1 cellular context compared by ENCODE assay signal in the genomic region with DNA sequence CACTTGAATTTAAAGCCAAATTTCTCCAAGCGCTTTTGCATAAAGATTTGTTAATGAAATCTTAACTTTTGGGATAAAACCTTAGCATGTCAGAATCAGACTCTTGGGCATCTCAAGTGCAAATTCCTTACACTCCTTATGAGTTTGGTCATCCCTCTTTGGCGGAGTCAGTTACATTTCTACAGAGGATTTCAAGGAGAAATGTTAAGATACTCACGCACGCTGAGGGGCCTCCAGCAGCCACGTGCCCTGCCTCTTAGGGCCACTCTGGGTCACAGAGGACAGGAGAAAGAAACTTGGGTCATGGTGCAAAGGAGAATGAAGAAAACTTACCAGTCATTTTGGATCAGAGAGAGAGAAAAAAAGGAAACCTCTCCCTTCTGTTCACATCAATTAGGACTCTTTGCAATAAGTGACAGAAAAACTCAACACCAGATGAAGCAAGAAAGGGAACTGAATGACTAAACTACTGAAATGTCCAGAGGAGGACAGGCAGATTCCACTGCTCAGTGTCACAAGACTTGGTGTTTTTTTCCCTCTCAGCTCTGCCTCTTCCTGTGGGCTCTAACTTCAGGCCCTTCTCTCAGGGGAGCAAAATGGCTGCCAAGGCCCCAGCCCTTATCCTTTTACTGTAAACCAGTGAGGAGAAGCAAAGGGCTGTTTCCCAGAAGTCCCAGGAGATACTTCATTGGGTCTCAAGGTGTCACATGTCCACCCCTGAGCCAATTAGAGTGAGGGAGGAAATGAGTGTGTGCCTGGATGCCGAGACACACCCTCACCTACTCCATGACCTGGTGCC.
TF ChIP-seq lines count a peak whose summit lies in the region.

No MANE protein-coding gene starts in this region.

TF ChIP-seq in GM23338, 12 proteins besides CTCF, POLR2A, EP300 and RAD21 (continued from another document):
- TF ChIP-seq, protein P1, sequence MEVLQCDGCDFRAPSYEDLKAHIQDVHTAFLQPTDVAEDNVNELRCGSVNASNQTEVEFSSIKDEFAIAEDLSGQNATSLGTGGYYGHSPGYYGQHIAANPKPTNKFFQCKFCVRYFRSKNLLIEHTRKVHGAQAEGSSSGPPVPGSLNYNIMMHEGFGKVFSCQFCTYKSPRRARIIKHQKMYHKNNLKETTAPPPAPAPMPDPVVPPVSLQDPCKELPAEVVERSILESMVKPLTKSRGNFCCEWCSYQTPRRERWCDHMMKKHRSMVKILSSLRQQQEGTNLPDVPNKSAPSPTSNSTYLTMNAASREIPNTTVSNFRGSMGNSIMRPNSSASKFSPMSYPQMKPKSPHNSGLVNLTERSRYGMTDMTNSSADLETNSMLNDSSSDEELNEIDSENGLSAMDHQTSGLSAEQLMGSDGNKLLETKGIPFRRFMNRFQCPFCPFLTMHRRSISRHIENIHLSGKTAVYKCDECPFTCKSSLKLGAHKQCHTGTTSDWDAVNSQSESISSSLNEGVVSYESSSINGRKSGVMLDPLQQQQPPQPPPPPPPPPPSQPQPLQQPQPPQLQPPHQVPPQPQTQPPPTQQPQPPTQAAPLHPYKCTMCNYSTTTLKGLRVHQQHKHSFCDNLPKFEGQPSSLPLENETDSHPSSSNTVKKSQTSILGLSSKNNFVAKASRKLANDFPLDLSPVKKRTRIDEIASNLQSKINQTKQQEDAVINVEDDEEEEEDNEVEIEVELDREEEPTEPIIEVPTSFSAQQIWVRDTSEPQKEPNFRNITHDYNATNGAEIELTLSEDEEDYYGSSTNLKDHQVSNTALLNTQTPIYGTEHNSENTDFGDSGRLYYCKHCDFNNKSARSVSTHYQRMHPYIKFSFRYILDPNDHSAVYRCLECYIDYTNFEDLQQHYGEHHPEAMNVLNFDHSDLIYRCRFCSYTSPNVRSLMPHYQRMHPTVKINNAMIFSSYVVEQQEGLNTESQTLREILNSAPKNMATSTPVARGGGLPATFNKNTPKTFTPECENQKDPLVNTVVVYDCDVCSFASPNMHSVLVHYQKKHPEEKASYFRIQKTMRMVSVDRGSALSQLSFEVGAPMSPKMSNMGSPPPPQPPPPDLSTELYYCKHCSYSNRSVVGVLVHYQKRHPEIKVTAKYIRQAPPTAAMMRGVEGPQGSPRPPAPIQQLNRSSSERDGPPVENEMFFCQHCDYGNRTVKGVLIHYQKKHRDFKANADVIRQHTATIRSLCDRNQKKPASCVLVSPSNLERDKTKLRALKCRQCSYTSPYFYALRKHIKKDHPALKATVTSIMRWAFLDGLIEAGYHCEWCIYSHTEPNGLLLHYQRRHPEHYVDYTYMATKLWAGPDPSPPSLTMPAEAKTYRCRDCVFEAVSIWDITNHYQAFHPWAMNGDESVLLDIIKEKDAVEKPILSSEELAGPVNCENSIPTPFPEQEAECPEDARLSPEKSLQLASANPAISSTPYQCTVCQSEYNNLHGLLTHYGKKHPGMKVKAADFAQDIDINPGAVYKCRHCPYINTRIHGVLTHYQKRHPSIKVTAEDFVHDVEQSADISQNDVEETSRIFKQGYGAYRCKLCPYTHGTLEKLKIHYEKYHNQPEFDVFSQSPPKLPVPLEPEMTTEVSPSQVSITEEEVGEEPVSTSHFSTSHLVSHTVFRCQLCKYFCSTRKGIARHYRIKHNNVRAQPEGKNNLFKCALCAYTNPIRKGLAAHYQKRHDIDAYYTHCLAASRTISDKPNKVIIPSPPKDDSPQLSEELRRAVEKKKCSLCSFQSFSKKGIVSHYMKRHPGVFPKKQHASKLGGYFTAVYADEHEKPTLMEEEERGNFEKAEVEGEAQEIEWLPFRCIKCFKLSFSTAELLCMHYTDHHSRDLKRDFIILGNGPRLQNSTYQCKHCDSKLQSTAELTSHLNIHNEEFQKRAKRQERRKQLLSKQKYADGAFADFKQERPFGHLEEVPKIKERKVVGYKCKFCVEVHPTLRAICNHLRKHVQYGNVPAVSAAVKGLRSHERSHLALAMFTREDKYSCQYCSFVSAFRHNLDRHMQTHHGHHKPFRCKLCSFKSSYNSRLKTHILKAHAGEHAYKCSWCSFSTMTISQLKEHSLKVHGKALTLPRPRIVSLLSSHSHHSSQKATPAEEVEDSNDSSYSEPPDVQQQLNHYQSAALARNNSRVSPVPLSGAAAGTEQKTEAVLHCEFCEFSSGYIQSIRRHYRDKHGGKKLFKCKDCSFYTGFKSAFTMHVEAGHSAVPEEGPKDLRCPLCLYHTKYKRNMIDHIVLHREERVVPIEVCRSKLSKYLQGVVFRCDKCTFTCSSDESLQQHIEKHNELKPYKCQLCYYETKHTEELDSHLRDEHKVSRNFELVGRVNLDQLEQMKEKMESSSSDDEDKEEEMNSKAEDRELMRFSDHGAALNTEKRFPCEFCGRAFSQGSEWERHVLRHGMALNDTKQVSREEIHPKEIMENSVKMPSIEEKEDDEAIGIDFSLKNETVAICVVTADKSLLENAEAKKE (CRISPR knock-in tag; IDR thresholded peaks at IDR 0.05) = no peak
- TF ChIP-seq EZH2phosphoT487 (IDR thresholded peaks at IDR 0.05; ENCODE audit: unreplicated experiment) (no peak), STAT1 (IDR thresholded peaks at IDR 0.05; ENCODE audit: unreplicated experiment) (no peak), EZH2 (IDR thresholded peaks at IDR 0.05; ENCODE audit: low read depth, unreplicated experiment) (no peak), POLR2AphosphoS5 (IDR thresholded peaks at IDR 0.05; ENCODE audit: low read depth) (no peak), CREB1 (CRISPR knock-in tag; IDR thresholded peaks at IDR 0.05; ENCODE audit: low read depth) (no peak), JUNB (IDR thresholded peaks at IDR 0.05; ENCODE audit: unreplicated experiment) (no peak)
- TF ChIP-seq, protein P2, sequence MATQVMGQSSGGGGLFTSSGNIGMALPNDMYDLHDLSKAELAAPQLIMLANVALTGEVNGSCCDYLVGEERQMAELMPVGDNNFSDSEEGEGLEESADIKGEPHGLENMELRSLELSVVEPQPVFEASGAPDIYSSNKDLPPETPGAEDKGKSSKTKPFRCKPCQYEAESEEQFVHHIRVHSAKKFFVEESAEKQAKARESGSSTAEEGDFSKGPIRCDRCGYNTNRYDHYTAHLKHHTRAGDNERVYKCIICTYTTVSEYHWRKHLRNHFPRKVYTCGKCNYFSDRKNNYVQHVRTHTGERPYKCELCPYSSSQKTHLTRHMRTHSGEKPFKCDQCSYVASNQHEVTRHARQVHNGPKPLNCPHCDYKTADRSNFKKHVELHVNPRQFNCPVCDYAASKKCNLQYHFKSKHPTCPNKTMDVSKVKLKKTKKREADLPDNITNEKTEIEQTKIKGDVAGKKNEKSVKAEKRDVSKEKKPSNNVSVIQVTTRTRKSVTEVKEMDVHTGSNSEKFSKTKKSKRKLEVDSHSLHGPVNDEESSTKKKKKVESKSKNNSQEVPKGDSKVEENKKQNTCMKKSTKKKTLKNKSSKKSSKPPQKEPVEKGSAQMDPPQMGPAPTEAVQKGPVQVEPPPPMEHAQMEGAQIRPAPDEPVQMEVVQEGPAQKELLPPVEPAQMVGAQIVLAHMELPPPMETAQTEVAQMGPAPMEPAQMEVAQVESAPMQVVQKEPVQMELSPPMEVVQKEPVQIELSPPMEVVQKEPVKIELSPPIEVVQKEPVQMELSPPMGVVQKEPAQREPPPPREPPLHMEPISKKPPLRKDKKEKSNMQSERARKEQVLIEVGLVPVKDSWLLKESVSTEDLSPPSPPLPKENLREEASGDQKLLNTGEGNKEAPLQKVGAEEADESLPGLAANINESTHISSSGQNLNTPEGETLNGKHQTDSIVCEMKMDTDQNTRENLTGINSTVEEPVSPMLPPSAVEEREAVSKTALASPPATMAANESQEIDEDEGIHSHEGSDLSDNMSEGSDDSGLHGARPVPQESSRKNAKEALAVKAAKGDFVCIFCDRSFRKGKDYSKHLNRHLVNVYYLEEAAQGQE (IDR thresholded peaks at IDR 0.05; ENCODE audit: unreplicated experiment) = no peak
- TF ChIP-seq, protein P3, sequence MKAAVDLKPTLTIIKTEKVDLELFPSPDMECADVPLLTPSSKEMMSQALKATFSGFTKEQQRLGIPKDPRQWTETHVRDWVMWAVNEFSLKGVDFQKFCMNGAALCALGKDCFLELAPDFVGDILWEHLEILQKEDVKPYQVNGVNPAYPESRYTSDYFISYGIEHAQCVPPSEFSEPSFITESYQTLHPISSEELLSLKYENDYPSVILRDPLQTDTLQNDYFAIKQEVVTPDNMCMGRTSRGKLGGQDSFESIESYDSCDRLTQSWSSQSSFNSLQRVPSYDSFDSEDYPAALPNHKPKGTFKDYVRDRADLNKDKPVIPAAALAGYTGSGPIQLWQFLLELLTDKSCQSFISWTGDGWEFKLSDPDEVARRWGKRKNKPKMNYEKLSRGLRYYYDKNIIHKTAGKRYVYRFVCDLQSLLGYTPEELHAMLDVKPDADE (IDR thresholded peaks at IDR 0.05) = no peak
